In genomic region chr10:90917968-90918318, GRCh38 we compare ENCODE assay signal across 2 cellular contexts.
TF ChIP-seq lines count a peak whose summit lies in the region.

No MANE protein-coding gene starts in this region.

TF ChIP-seq in A549, 52 proteins besides CTCF, POLR2A, EP300 and RAD21:
- TF ChIP-seq CEBPB (IDR thresholded peaks at IDR 0.05), result no peak
- TF ChIP-seq HOXA7 (CRISPR knock-in tag; IDR thresholded peaks at IDR 0.05), result no peak
- peak; percentile 37 for TF ChIP-seq MAFK (IDR thresholded peaks at IDR 0.05; ENCODE audit: partially characterized antibody)

TF ChIP-seq in GM23338, 12 proteins besides CTCF, POLR2A, EP300 and RAD21:
- TF ChIP-seq EZH2 (IDR thresholded peaks at IDR 0.05; ENCODE audit: low read depth, unreplicated experiment), result peak; percentile 53
- TF ChIP-seq, protein P1, sequence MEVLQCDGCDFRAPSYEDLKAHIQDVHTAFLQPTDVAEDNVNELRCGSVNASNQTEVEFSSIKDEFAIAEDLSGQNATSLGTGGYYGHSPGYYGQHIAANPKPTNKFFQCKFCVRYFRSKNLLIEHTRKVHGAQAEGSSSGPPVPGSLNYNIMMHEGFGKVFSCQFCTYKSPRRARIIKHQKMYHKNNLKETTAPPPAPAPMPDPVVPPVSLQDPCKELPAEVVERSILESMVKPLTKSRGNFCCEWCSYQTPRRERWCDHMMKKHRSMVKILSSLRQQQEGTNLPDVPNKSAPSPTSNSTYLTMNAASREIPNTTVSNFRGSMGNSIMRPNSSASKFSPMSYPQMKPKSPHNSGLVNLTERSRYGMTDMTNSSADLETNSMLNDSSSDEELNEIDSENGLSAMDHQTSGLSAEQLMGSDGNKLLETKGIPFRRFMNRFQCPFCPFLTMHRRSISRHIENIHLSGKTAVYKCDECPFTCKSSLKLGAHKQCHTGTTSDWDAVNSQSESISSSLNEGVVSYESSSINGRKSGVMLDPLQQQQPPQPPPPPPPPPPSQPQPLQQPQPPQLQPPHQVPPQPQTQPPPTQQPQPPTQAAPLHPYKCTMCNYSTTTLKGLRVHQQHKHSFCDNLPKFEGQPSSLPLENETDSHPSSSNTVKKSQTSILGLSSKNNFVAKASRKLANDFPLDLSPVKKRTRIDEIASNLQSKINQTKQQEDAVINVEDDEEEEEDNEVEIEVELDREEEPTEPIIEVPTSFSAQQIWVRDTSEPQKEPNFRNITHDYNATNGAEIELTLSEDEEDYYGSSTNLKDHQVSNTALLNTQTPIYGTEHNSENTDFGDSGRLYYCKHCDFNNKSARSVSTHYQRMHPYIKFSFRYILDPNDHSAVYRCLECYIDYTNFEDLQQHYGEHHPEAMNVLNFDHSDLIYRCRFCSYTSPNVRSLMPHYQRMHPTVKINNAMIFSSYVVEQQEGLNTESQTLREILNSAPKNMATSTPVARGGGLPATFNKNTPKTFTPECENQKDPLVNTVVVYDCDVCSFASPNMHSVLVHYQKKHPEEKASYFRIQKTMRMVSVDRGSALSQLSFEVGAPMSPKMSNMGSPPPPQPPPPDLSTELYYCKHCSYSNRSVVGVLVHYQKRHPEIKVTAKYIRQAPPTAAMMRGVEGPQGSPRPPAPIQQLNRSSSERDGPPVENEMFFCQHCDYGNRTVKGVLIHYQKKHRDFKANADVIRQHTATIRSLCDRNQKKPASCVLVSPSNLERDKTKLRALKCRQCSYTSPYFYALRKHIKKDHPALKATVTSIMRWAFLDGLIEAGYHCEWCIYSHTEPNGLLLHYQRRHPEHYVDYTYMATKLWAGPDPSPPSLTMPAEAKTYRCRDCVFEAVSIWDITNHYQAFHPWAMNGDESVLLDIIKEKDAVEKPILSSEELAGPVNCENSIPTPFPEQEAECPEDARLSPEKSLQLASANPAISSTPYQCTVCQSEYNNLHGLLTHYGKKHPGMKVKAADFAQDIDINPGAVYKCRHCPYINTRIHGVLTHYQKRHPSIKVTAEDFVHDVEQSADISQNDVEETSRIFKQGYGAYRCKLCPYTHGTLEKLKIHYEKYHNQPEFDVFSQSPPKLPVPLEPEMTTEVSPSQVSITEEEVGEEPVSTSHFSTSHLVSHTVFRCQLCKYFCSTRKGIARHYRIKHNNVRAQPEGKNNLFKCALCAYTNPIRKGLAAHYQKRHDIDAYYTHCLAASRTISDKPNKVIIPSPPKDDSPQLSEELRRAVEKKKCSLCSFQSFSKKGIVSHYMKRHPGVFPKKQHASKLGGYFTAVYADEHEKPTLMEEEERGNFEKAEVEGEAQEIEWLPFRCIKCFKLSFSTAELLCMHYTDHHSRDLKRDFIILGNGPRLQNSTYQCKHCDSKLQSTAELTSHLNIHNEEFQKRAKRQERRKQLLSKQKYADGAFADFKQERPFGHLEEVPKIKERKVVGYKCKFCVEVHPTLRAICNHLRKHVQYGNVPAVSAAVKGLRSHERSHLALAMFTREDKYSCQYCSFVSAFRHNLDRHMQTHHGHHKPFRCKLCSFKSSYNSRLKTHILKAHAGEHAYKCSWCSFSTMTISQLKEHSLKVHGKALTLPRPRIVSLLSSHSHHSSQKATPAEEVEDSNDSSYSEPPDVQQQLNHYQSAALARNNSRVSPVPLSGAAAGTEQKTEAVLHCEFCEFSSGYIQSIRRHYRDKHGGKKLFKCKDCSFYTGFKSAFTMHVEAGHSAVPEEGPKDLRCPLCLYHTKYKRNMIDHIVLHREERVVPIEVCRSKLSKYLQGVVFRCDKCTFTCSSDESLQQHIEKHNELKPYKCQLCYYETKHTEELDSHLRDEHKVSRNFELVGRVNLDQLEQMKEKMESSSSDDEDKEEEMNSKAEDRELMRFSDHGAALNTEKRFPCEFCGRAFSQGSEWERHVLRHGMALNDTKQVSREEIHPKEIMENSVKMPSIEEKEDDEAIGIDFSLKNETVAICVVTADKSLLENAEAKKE (CRISPR knock-in tag; IDR thresholded peaks at IDR 0.05), result no peak
